In genomic region chr5:95727764-95728191, GRCh38 we compare ENCODE assay signal across 10 cellular contexts. TPM values are rescaled to one million over a fixed set of nuclear protein-coding genes. Genes with fewer than 3 reads are reported as not detected.
DNase-seq lines count a peak whose midpoint lies in the region; ATAC-seq, FAIRE-seq and TF ChIP-seq lines count a peak whose summit lies in the region.
"Had no signal": no experiment of that assay in that cellular context is flagged by ENCODE, and none has a peak within 500 bp of the region (broad histone marks: within the 10 kb centered on the region; RNA-seq: fewer than 3 reads in every experiment).

No MANE protein-coding gene starts in this region.

- 69% methylated on average over 2 of the region's 2 CpGs; no CpG with 5 or more reads in 1 of the 2 experiments for WGBS in H1 (ENCODE audit: extremely low coverage in 1 of 2, insufficient coverage in 1 of 2, insufficient read length in 1 of 2, insufficient replicate concordance in 2 of 2, low coverage in 1 of 2, low lambda C conversion rate in 2 of 2, missing lambda C conversion rate in 1 of 2), 2 experiments

- H2AFZ ChIP-seq in MM.1S (ENCODE audit: low read length): no peak overlapping the region
- H2AFZ ChIP-seq in H1 (ENCODE audit: low read length): no peak overlapping the region

- no peak overlapping the region for H4K5ac ChIP-seq in H1 (ENCODE audit: insufficient read length, low read depth, low read length)

- no peak overlapping the region for H3K4ac ChIP-seq in H1 (replicated peaks; ENCODE audit: insufficient read length, low read depth, low read length)

- H3K4me2 ChIP-seq in MM.1S (ENCODE audit: low read depth, low read length) (no peak overlapping the region), H1 (ENCODE audit: insufficient read depth in 1 of 2, low read depth in 2 of 2, low read length in 2 of 2) (no peak overlapping the region)

- no peaks in the 10 kb centered on the region for H3K9me3 Mint-ChIP-seq in natural killer cell treated with Interleukin-12 subunit alpha and Interleukin-12 subunit beta and Interleukin-15 and Interleukin-18, amount 100 ng/mL, for 72 hours
- H3K9me3 Mint-ChIP-seq in natural killer cell: no peaks in the 10 kb centered on the region
- H3K9me3 Mint-ChIP-seq in CD4-positive, alpha-beta memory T cell: no peaks in the 10 kb centered on the region
- no peaks in the 10 kb centered on the region for H3K9me3 Mint-ChIP-seq in activated T-helper 17 cell treated with anti-CD3 and anti-CD28 coated beads, Interleukin-2, amount 50 U/mL, for 72 hours

- H4K8ac ChIP-seq in H1 (ENCODE audit: extremely low read depth, insufficient read depth, low read length): no peak overlapping the region

- H2BK20ac ChIP-seq in H1 (ENCODE audit: low read length): no peak overlapping the region

- H3K14ac ChIP-seq in H1 (ENCODE audit: insufficient read length): no peak overlapping the region

- H3K9me3 ChIP-seq in MM.1S (replicated peaks; ENCODE audit: insufficient read depth, low read length) (no peaks in the 10 kb centered on the region), H1 (ENCODE audit: insufficient read depth in 2 of 2, low read depth in 1 of 2, low read length in 1 of 2) (no peaks in the 10 kb centered on the region)
- no peaks in the 10 kb centered on the region for H3K9me3 ChIP-seq in CD4-positive, alpha-beta memory T cell (ENCODE audit: control insufficient read depth in 1 of 2, low read length in 2 of 2)

- H3K27me3 Mint-ChIP-seq in natural killer cell treated with Interleukin-12 subunit alpha and Interleukin-12 subunit beta and Interleukin-15 and Interleukin-18, amount 100 ng/mL, for 72 hours: no peaks in the 10 kb centered on the region
- H3K27me3 Mint-ChIP-seq in natural killer cell (ENCODE audit: low read depth in 2 of 2): no peaks in the 10 kb centered on the region
- H3K27me3 Mint-ChIP-seq in CD4-positive, alpha-beta memory T cell: peaks cover 20 to 22% of the 10 kb centered on the region in 2 donors
- H3K27me3 Mint-ChIP-seq in activated T-helper 17 cell treated with anti-CD3 and anti-CD28 coated beads, Interleukin-2, amount 50 U/mL, for 72 hours: peaks cover 25% of the 10 kb centered on the region

- no peak for TF ChIP-seq RAD21 in H1 (IDR thresholded peaks at IDR 0.05 in 1 of 2, conservative IDR thresholded peaks at IDR 0.05 in 1 of 2; ENCODE audit: low read depth in 2 of 2, low read length in 2 of 2)

- H2BK5ac ChIP-seq in H1 (ENCODE audit: low read depth, low read length): no peak overlapping the region

- no peak for ATAC-seq in natural killer cell treated with Interleukin-12 subunit alpha and Interleukin-12 subunit beta and Interleukin-15 and Interleukin-18, amount 100 ng/mL, for 72 hours
- ATAC-seq in natural killer cell: no peak
- ATAC-seq in activated T-helper 17 cell treated with anti-CD3 and anti-CD28 coated beads, Interleukin-2, amount 50 U/mL, for 72 hours (replicated peaks): no peak

- TF ChIP-seq EP300 in H1 (IDR thresholded peaks at IDR 0.05; ENCODE audit: borderline replicate concordance in 1 of 2, low read depth in 2 of 2, low read length in 2 of 2): no peak

- no peak overlapping the region for H2AK5ac ChIP-seq in H1 (ENCODE audit: low read depth, low read length)

- no peak overlapping the region for H3K18ac ChIP-seq in H1 (ENCODE audit: extremely low read depth, low read length)

- no peak overlapping the region for H4K91ac ChIP-seq in H1 (replicated peaks; ENCODE audit: insufficient read length, low read length)

- no peaks in the 10 kb centered on the region for H3K79me1 ChIP-seq in H1 (ENCODE audit: low read depth, low read length)

- no peak overlapping the region for H3K4me3 ChIP-seq in MM.1S (ENCODE audit: low read length)
- H3K4me3 ChIP-seq in H1 (ENCODE audit: extremely low read depth in 1 of 4, insufficient read depth in 2 of 4, low read depth in 3 of 4, low read length in 4 of 4): no peak overlapping the region
- no peak overlapping the region for H3K4me3 ChIP-seq in CD4-positive, alpha-beta memory T cell (ENCODE audit: low read length in 2 of 2)
- H3K4me3 ChIP-seq: skin epidermis had no signal

- H3F3A ChIP-seq in MM.1S (ENCODE audit: insufficient read depth, low read length): peaks cover 21% of the 10 kb centered on the region

- H3K27ac Mint-ChIP-seq in natural killer cell treated with Interleukin-12 subunit alpha and Interleukin-12 subunit beta and Interleukin-15 and Interleukin-18, amount 100 ng/mL, for 72 hours: peak overlapping the region; percentile 12 to 63
- no peak overlapping the region for H3K27ac Mint-ChIP-seq in natural killer cell
- no peak overlapping the region for H3K27ac Mint-ChIP-seq in CD4-positive, alpha-beta memory T cell
- H3K27ac Mint-ChIP-seq in activated T-helper 17 cell treated with anti-CD3 and anti-CD28 coated beads, Interleukin-2, amount 50 U/mL, for 72 hours: no peak overlapping the region

- H3K79me2 ChIP-seq in MM.1S (ENCODE audit: low read length) (no peaks in the 10 kb centered on the region), H1 (ENCODE audit: control insufficient read depth in 1 of 2, insufficient read depth in 2 of 2, low read length in 2 of 2) (no peaks in the 10 kb centered on the region)

- POLR2A ChIA-PET in H1 (lab: Charles Lee; ENCODE audit: partially characterized antibody): interaction anchor here (0.6 to 1.5 kb wide), 2 partner anchors 16 to 1080 kb away, joined by 3 read pairs; partner anchors contain the start of gene ERAP1
- POLR2A ChIA-PET in CD4-positive, alpha-beta memory T cell (lab: Charles Lee; ENCODE audit: partially characterized antibody): no interaction called here

- H3K4me1 ChIP-seq in MM.1S (ENCODE audit: low read length) (peaks cover 55% of the 10 kb centered on the region), H1 (replicated peaks in 1 of 4; ENCODE audit: control insufficient read depth in 3 of 4, insufficient read depth in 4 of 4, low read length in 3 of 4) (peaks cover 0 to 12% (median 8%) of the 10 kb centered on the region in 4 experiments; a peak in 5 of 7 replicates)
- peaks cover 17% of the 10 kb centered on the region for H3K4me1 ChIP-seq in CD4-positive, alpha-beta memory T cell (ENCODE audit: insufficient read depth, low read length)

- CTCF ChIA-PET in H1 (lab: Charles Lee; ENCODE audit: partially characterized antibody): interaction anchor here (0.8 kb wide), 1 partner anchor 95 kb away, joined by 3 read pairs; the partner anchor contains the start of gene GLRX
- CTCF ChIA-PET in CD4-positive, alpha-beta memory T cell (lab: Charles Lee; ENCODE audit: partially characterized antibody): no interaction called here

- no peak for TF ChIP-seq POLR2A in H1 (IDR thresholded peaks at IDR 0.05; ENCODE audit: control extremely low read depth in 1 of 2, low read depth in 2 of 2, low read length in 2 of 2)

- no peak overlapping the region; the same call in 1 of the 2 replicates for H3K27ac ChIP-seq in MM.1S (ENCODE audit: low read length)
- no peak overlapping the region for H3K27ac ChIP-seq in H1 (ENCODE audit: low read depth, low read length)
- H3K27ac ChIP-seq in CD4-positive, alpha-beta memory T cell (ENCODE audit: low read depth, low read length): no peak overlapping the region

- H3K23me2 ChIP-seq in H1 (ENCODE audit: low read depth, low read length): peaks cover 6% of the 10 kb centered on the region

- DNase-seq in natural killer cell treated with Interleukin-12 subunit alpha and Interleukin-12 subunit beta and Interleukin-15 and Interleukin-18, amount 100 ng/mL, for 72 hours (ENCODE audit: low spot score): no peak
- DNase-seq in natural killer cell: no peak
- peak; percentile 42 for DNase-seq in MM.1S
- no peak for DNase-seq in H1 (ENCODE audit: low read depth in 1 of 2, low spot score in 2 of 2)
- DNase-seq in H4 (ENCODE audit: low spot score): no peak
- DNase-seq in CD4-positive, alpha-beta memory T cell: no peak
- DNase-seq in stimulated activated CD4-positive, alpha-beta T cell treated with anti-CD3 and anti-CD28 coated beads, Interleukin-12 subunit alpha, Interleukin-12 subunit beta, amount 100 ng/mL, for 4 hours: no peak
- DNase-seq: activated CD4-positive, CD25-positive, alpha-beta regulatory T cell treated with anti-CD3 and anti-CD28 coated beads, Interleukin-2, amount 50 U/mL, for 72 hours had no signal

- H3K9ac ChIP-seq in MM.1S (ENCODE audit: low read length) (no peak overlapping the region), H1 (replicated peaks in 1 of 4; ENCODE audit: extremely low read depth in 1 of 4, low read depth in 3 of 4, low read length in 3 of 4) (no peak overlapping the region)

- H3K27me3 ChIP-seq in MM.1S (replicated peaks; ENCODE audit: insufficient read depth, low read length): no peaks in the 10 kb centered on the region
- peaks cover 1 to 28% (median 18%) of the 10 kb centered on the region in 4 experiments for H3K27me3 ChIP-seq in H1 (replicated peaks in 1 of 4; ENCODE audit: control insufficient read depth in 3 of 4, extremely low read depth in 1 of 4, insufficient read depth in 3 of 4, low read length in 3 of 4)
- peaks cover 8% of the 10 kb centered on the region for H3K27me3 ChIP-seq in CD4-positive, alpha-beta memory T cell (ENCODE audit: insufficient read depth, low read length)

- TF ChIP-seq CTCF in natural killer cell (IDR thresholded peaks at IDR 0.05) (no peak), MM.1S (IDR thresholded peaks at IDR 0.05; ENCODE audit: low read length) (no peak), H1 (IDR thresholded peaks at IDR 0.05; ENCODE audit: control extremely low read depth in 1 of 3, insufficient read depth in 1 of 3, low read depth in 1 of 3, low read length in 3 of 3) (no peak)

- 0 out of 2 replicates have a peak overlapping the region, but pooled peaks have one; percentile 18 for H2BK12ac ChIP-seq in H1 (ENCODE audit: low read depth, low read length)

- H2BK15ac ChIP-seq in H1 (ENCODE audit: low read length): no peak overlapping the region

- FAIRE-seq in H1 (lab: Jason Lieb, UNC): no peak

- intact Hi-C loops in natural killer cell (cut with micrococcal nuclease): no loop called here
- intact Hi-C loops in CD4-positive, alpha-beta memory T cell (cut with micrococcal nuclease): loop anchor here (10.0 kb wide), 1 partner anchor 1207 kb away; the partner anchor contains the start of gene LNPEP

- peaks cover 47 to 48% of the 10 kb centered on the region in 2 donors for H3K4me1 Mint-ChIP-seq in natural killer cell treated with Interleukin-12 subunit alpha and Interleukin-12 subunit beta and Interleukin-15 and Interleukin-18, amount 100 ng/mL, for 72 hours (ENCODE audit: low read depth in 2 of 2)
- peaks cover 38 to 51% of the 10 kb centered on the region in 2 donors for H3K4me1 Mint-ChIP-seq in natural killer cell
- peaks cover 4 to 29% (median 19%) of the 10 kb centered on the region in 4 donors for H3K4me1 Mint-ChIP-seq in CD4-positive, alpha-beta memory T cell
- H3K4me1 Mint-ChIP-seq in activated T-helper 17 cell treated with anti-CD3 and anti-CD28 coated beads, Interleukin-2, amount 50 U/mL, for 72 hours: peaks cover 10% of the 10 kb centered on the region

- H2BK120ac ChIP-seq in H1 (replicated peaks; ENCODE audit: low read depth, low read length): no peak overlapping the region

- H3K9me2 ChIP-seq in MM.1S (replicated peaks; ENCODE audit: insufficient read depth, low read length): no peaks in the 10 kb centered on the region

- H3K56ac ChIP-seq in H1 (replicated peaks; ENCODE audit: insufficient read length, low read depth, low read length): no peak overlapping the region

- H3K36me3 Mint-ChIP-seq in natural killer cell treated with Interleukin-12 subunit alpha and Interleukin-12 subunit beta and Interleukin-15 and Interleukin-18, amount 100 ng/mL, for 72 hours: no peaks in the 10 kb centered on the region
- H3K36me3 Mint-ChIP-seq in natural killer cell: no peaks in the 10 kb centered on the region
- H3K36me3 Mint-ChIP-seq in CD4-positive, alpha-beta memory T cell: no peaks in the 10 kb centered on the region
- H3K36me3 Mint-ChIP-seq in activated T-helper 17 cell treated with anti-CD3 and anti-CD28 coated beads, Interleukin-2, amount 50 U/mL, for 72 hours (ENCODE audit: low read depth): no peaks in the 10 kb centered on the region

- no peaks in the 10 kb centered on the region for H3K36me3 ChIP-seq in MM.1S (replicated peaks; ENCODE audit: insufficient read depth, low read length)
- H3K36me3 ChIP-seq in H1 (ENCODE audit: control insufficient read depth in 2 of 4, insufficient read depth in 4 of 4, low read length in 3 of 4): no peaks in the 10 kb centered on the region
- H3K36me3 ChIP-seq in CD4-positive, alpha-beta memory T cell (ENCODE audit: insufficient read depth, low read length): no peaks in the 10 kb centered on the region

- H4K20me1 ChIP-seq in MM.1S (ENCODE audit: insufficient read depth, low read length): no peaks in the 10 kb centered on the region
- no peaks in the 10 kb centered on the region for H4K20me1 ChIP-seq in H1 (replicated peaks in 1 of 2; ENCODE audit: control insufficient read depth in 1 of 2, insufficient read depth in 2 of 2, low read length in 2 of 2)

- no peak overlapping the region for H3K23ac ChIP-seq in H1 (ENCODE audit: insufficient read length)

- H3K4me3 Mint-ChIP-seq in natural killer cell treated with Interleukin-12 subunit alpha and Interleukin-12 subunit beta and Interleukin-15 and Interleukin-18, amount 100 ng/mL, for 72 hours: no peak overlapping the region
- H3K4me3 Mint-ChIP-seq in natural killer cell: no peak overlapping the region
- H3K4me3 Mint-ChIP-seq in CD4-positive, alpha-beta memory T cell: no peak overlapping the region
- H3K4me3 Mint-ChIP-seq in activated T-helper 17 cell treated with anti-CD3 and anti-CD28 coated beads, Interleukin-2, amount 50 U/mL, for 72 hours: no peak overlapping the region

RNA-seq across cellular contexts. Expression of gene RHOBTB3, which starts 3.4 kb away (rescaled TPM):
- 10 to 100 TPM; 14.7 to 17.4 TPM for total RNA-seq in natural killer cell treated with Interleukin-12 subunit alpha and Interleukin-12 subunit beta and Interleukin-15 and Interleukin-18, amount 100 ng/mL, for 72 hours
- total RNA-seq in natural killer cell: 10 to 100 TPM; 46.5 to 55.1 (median 46.5) TPM
- total RNA-seq in H1 (2021; fragmentation: NEBNext Ultra II Directional; extraction: Animal tissue kit (Norgen Biotek cat#: 25700)): 8.2 and 11.5 TPM in 2 replicates
- polyA plus RNA-seq in H1 (2011; rRNA removed): 16.1 and 17.5 TPM in 2 replicates
- polyA plus RNA-seq in H1 (2011; cell fraction: cytosol; rRNA removed): 10.9 TPM
- 14.9 TPM for polyA plus RNA-seq in H1 (2011; cell fraction: nucleus; rRNA removed)
- polyA plus RNA-seq in H1 (2012, experiment 1 of 2): 8.1 to 16.9 TPM (median 13.1 TPM) in 4 replicates
- 0.64 TPM for polyA plus RNA-seq in H1 (2012, experiment 2 of 2)
- 8.8 TPM for polyA plus RNA-seq in H1 (2013, experiment 1 of 2)
- polyA plus RNA-seq in H1 (2013, experiment 2 of 2): 11.7 TPM
- 42.5 and 52.5 TPM in 2 replicates for polyA minus RNA-seq in H1 (2011; rRNA and poly(A)+ RNA removed)
- 30.8 TPM for polyA minus RNA-seq in H1 (2011; cell fraction: cytosol; rRNA and poly(A)+ RNA removed)
- polyA minus RNA-seq in H1 (2011; cell fraction: nucleus; rRNA and poly(A)+ RNA removed): 33.2 TPM
- 105 and 134 TPM in 2 replicates for total RNA-seq in H4 (2014; rRNA removed; shearing (Covaris generic))
- total RNA-seq in CD4-positive, alpha-beta memory T cell: under 1 TPM; 0.32 to 0.61 TPM
- 1 to 10 TPM; 1.6 to 1.8 TPM for polyA plus RNA-seq in CD4-positive, alpha-beta memory T cell
- 1 to 10 TPM in 1 of 2 donors, under 1 TPM in 1; 0.95 to 2.1 TPM for total RNA-seq in activated T-helper 17 cell treated with anti-CD3 and anti-CD28 coated beads, Interleukin-2, amount 50 U/mL, for 72 hours

RNA-seq across cellular contexts. Expression of gene SPATA9, which starts 45.0 kb away (rescaled TPM):
- 1 to 10 TPM; 1.4 to 1.9 TPM for total RNA-seq in natural killer cell treated with Interleukin-12 subunit alpha and Interleukin-12 subunit beta and Interleukin-15 and Interleukin-18, amount 100 ng/mL, for 72 hours
- total RNA-seq in natural killer cell: 1 to 10 TPM; 1.3 to 2.1 (median 2.0) TPM
- total RNA-seq in H1 (2021; fragmentation: NEBNext Ultra II Directional; extraction: Animal tissue kit (Norgen Biotek cat#: 25700)): not detected in 2 replicates
- polyA plus RNA-seq in H1 (2011; rRNA removed): not detected in 2 replicates
- not detected for polyA plus RNA-seq in H1 (2011; cell fraction: cytosol; rRNA removed)
- polyA plus RNA-seq in H1 (2011; cell fraction: nucleus; rRNA removed): not detected
- 0.09 TPM in 1 of 4 replicates, not detected in the others for polyA plus RNA-seq in H1 (2012, experiment 1 of 2)
- not detected for polyA plus RNA-seq in H1 (2012, experiment 2 of 2)
- polyA plus RNA-seq in H1 (2013, experiment 1 of 2): not detected
- not detected for polyA plus RNA-seq in H1 (2013, experiment 2 of 2)
- polyA minus RNA-seq in H1 (2011; rRNA and poly(A)+ RNA removed): not detected in 2 replicates
- polyA minus RNA-seq in H1 (2011; cell fraction: cytosol; rRNA and poly(A)+ RNA removed): not detected
- polyA minus RNA-seq in H1 (2011; cell fraction: nucleus; rRNA and poly(A)+ RNA removed): not detected
- 0.45 TPM in 1 of 2 replicates, not detected in the other for total RNA-seq in H4 (2014; rRNA removed; shearing (Covaris generic))
- not detected for total RNA-seq in CD4-positive, alpha-beta memory T cell
- under 1 TPM in 1 of 2 donors, not detected in 1; 0.09 TPM for polyA plus RNA-seq in CD4-positive, alpha-beta memory T cell
- total RNA-seq in activated T-helper 17 cell treated with anti-CD3 and anti-CD28 coated beads, Interleukin-2, amount 50 U/mL, for 72 hours: not detected

Comparison
In these comparisons a context has a peak if more than half of its experiments do, and no peak if none do; other contexts are left out.
1. H3K27ac Mint-ChIP-seq: peak in natural killer cell treated with Interleukin-12 subunit alpha and Interleukin-12 subunit beta and Interleukin-15 and Interleukin-18, amount 100 ng/mL, for 72 hours (2 of 2); none in natural killer cell (0 of 2), CD4-positive, alpha-beta memory T cell (0 of 7) and activated T-helper 17 cell treated with anti-CD3 and anti-CD28 coated beads, Interleukin-2, amount 50 U/mL, for 72 hours (single experiment).